Comparison of ENCODE assay signal across 8 cellular contexts in genomic region chr9:31969552-31969951, GRCh38.
"Had no signal": no experiment of that assay in that cellular context is flagged by ENCODE, and none has a peak within 500 bp of the region (broad histone marks: within the 10 kb centered on the region; RNA-seq: fewer than 3 reads in every experiment).

No MANE protein-coding gene starts in this region.

- H3K4me1 Mint-ChIP-seq: GM23338, H9 had no signal

- H3K4me3 Mint-ChIP-seq: GM23338, H9, HFFc6 had no signal

- H3K27ac Mint-ChIP-seq: GM23338, H9, HFFc6 had no signal

- ATAC-seq: GM23338, HCT116 had no signal

- DNase-seq: GM23248, GOT3, H7, H9, HCEC 1CT, HFFc6 had no signal
